ENCODE assay signal across 25 cellular contexts in the genomic region with DNA sequence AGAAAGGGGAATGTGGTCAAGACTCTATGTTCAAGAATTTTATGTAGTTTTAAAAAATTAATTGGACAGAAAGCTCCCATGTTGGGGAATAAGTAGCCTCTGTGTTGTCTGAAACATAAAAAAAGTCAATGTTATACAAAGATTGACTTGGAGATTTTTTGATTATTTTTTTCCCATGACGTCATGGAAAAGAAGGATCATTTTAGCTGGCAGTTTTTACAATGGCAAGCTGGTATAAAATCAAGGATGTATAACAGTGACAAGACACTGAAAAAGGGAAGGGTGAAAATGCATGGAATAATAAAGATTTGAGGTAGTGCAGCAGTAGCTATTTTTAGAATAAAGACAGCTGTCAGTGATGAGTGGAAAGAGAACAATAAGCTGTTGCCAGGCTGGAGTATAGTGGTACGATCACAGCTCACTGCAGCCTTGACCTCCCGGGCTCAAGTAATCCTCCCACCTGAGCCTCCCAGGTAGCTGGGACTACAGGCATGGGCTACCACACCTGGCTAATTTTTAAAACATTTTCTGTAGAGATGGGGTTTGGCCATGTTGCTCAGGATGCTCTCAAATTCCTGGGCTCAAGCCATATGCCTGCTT. TPM values are rescaled to one million over a fixed set of nuclear protein-coding genes. Genes with fewer than 3 reads are reported as not detected.
DNase-seq lines count a peak whose midpoint lies in the region; FAIRE-seq and TF ChIP-seq lines count a peak whose summit lies in the region.
"Had no signal": no experiment of that assay in that cellular context is flagged by ENCODE, and none has a peak within 500 bp of the region (broad histone marks: within the 10 kb centered on the region; RNA-seq: fewer than 3 reads in every experiment).

No MANE protein-coding gene starts in this region.

- H3K4me1 ChIP-seq in Karpas-422 (ENCODE audit: low read length) (peaks cover 44% of the 10 kb centered on the region), astrocyte (ENCODE audit: insufficient read depth, low read length) (no peaks in the 10 kb centered on the region), suprapubic skin (no peaks in the 10 kb centered on the region)
- H3K4me1 ChIP-seq: colonic mucosa had no signal

- no peak for TF ChIP-seq EP300 in suprapubic skin (IDR thresholded peaks at IDR 0.05)

- H3K4me3 Mint-ChIP-seq in astrocyte (ENCODE audit: unreplicated experiment) = no peak overlapping the region
- H3K4me3 Mint-ChIP-seq in nephron = no peak overlapping the region
- H3K4me3 Mint-ChIP-seq: activated CD4-positive, alpha-beta T cell treated with anti-CD3 and anti-CD28 coated beads, Interleukin-2, amount 10 ng/mL, durations not matched to agents 24 days and 14 days; activated naive CD4-positive, alpha-beta T cell treated with anti-CD3 and anti-CD28 coated beads, Interleukin-2, amount 10 ng/mL, durations not matched to agents 7 days and 5 days; neural crest cell had no signal

- H3K36me3 Mint-ChIP-seq in astrocyte (ENCODE audit: low read depth, unreplicated experiment) (no peaks in the 10 kb centered on the region), nephron (ENCODE audit: low read depth) (no peaks in the 10 kb centered on the region)

- no peaks in the 10 kb centered on the region for H3K9me3 Mint-ChIP-seq in astrocyte (ENCODE audit: unreplicated experiment)
- no peaks in the 10 kb centered on the region for H3K9me3 Mint-ChIP-seq in nephron
- H3K9me3 Mint-ChIP-seq: activated CD4-positive, alpha-beta T cell treated with anti-CD3 and anti-CD28 coated beads, Interleukin-2, amount 10 ng/mL, durations not matched to agents 24 days and 14 days; activated naive CD4-positive, alpha-beta T cell treated with anti-CD3 and anti-CD28 coated beads, Interleukin-2, amount 10 ng/mL, durations not matched to agents 7 days and 5 days; neural crest cell had no signal

- H3K9me2 ChIP-seq in Karpas-422 (replicated peaks; ENCODE audit: insufficient read depth, low read length) = no peaks in the 10 kb centered on the region

- H3K9me3 ChIP-seq in Karpas-422 (ENCODE audit: low read length) (no peaks in the 10 kb centered on the region), astrocyte (ENCODE audit: insufficient read depth, low read depth, low read length) (no peaks in the 10 kb centered on the region), suprapubic skin (no peaks in the 10 kb centered on the region)
- H3K9me3 ChIP-seq: A549, body of pancreas, colonic mucosa, stomach had no signal

- H3K27me3 ChIP-seq in Karpas-422 (ENCODE audit: low read length) (no peaks in the 10 kb centered on the region), astrocyte (ENCODE audit: insufficient read depth, low read length) (no peaks in the 10 kb centered on the region), suprapubic skin (no peaks in the 10 kb centered on the region)
- H3K27me3 ChIP-seq: body of pancreas, colonic mucosa, stomach had no signal

- H3K79me2 ChIP-seq in Karpas-422 (ENCODE audit: low read length) (peaks cover 80% of the 10 kb centered on the region), astrocyte (ENCODE audit: insufficient read depth, low read length) (peaks cover 35% of the 10 kb centered on the region)

- H3K4me1 Mint-ChIP-seq in astrocyte (ENCODE audit: low read depth, unreplicated experiment) = peaks cover 12% of the 10 kb centered on the region
- peaks cover 13% of the 10 kb centered on the region for H3K4me1 Mint-ChIP-seq in nephron

- DNase-seq in NCI-H748 (lab: John Stamatoyannopoulos, UW; ENCODE audit: unreplicated experiment) (peak; percentile 17), NCI-H748 treated with DMSO at 0.1 percent for 48 hours (lab: John Stamatoyannopoulos, UW) (no peak), Karpas-422 (no peak), astrocyte (ENCODE audit: low read depth) (no peak), HuH-7.5 (ENCODE audit: low spot score) (no peak), suprapubic skin (ENCODE audit: low spot score in 2 of 2) (no peak), NCI-H2081 (lab: John Stamatoyannopoulos, UW) (no peak)
- DNase-seq: activated CD4-positive, alpha-beta T cell treated with anti-CD3 and anti-CD28 coated beads, Interleukin-2, amount 10 ng/mL, durations not matched to agents 24 days and 14 days; activated naive CD4-positive, alpha-beta T cell treated with anti-CD3 and anti-CD28 coated beads, Interleukin-2, amount 10 ng/mL, durations not matched to agents 7 days and 5 days; activated T-cell treated with anti-CD3 and anti-CD28 coated beads for 4 hours; body of pancreas; C1 segment of cervical spinal cord; colonic mucosa; foreskin fibroblast; GF-D8; H7; kidney; NCI-H1694; NCI-H524; OCI-M1; Right ventricle myocardium superior; stomach had no signal

- H3K4me2 ChIP-seq in Karpas-422 (ENCODE audit: low read depth, low read length, poor library complexity, severe bottlenecking) = no peak overlapping the region
- H3K4me2 ChIP-seq in astrocyte (ENCODE audit: low read length) = no peak overlapping the region
- H3K4me2 ChIP-seq: A549 had no signal

- H3K4me3 ChIP-seq in Karpas-422 (ENCODE audit: low read length) (no peak overlapping the region), astrocyte (ENCODE audit: insufficient read depth, low read depth, low read length) (no peak overlapping the region), suprapubic skin (no peak overlapping the region)
- H3K4me3 ChIP-seq: A549, body of pancreas, colonic mucosa, stomach had no signal

- H3K27ac ChIP-seq in Karpas-422 (ENCODE audit: low read length) (0 out of 2 replicates have a peak overlapping the region, but pooled peaks have one; percentile 8), astrocyte (ENCODE audit: low read depth, low read length) (no peak overlapping the region), suprapubic skin (no peak overlapping the region)
- H3K27ac ChIP-seq: A549, body of pancreas, colonic mucosa, stomach had no signal

- FAIRE-seq in astrocyte (lab: Jason Lieb, UNC) = no peak
- FAIRE-seq: A549, kidney had no signal

- TF ChIP-seq POLR2A in suprapubic skin (IDR thresholded peaks at IDR 0.05) = no peak

- H2AFZ ChIP-seq in Karpas-422 (ENCODE audit: low read length) = no peak overlapping the region
- no peak overlapping the region for H2AFZ ChIP-seq in astrocyte (ENCODE audit: low read depth, low read length)

- H3K36me3 ChIP-seq in Karpas-422 (ENCODE audit: insufficient read depth, low read length) = 0 out of 2 replicates have a peak, but pooled peaks cover 5% of the 10 kb centered on the region
- no peaks in the 10 kb centered on the region for H3K36me3 ChIP-seq in astrocyte (ENCODE audit: insufficient read depth, low read length)
- no peaks in the 10 kb centered on the region for H3K36me3 ChIP-seq in suprapubic skin
- H3K36me3 ChIP-seq: colonic mucosa, stomach had no signal

- no peak for TF ChIP-seq CTCF in astrocyte (IDR thresholded peaks at IDR 0.05; ENCODE audit: insufficient read depth, low read depth, low read length)
- TF ChIP-seq CTCF in nephron (IDR thresholded peaks at IDR 0.05; ENCODE audit: unreplicated experiment in 3 of 3) = no peak
- no peak for TF ChIP-seq CTCF in suprapubic skin (IDR thresholded peaks at IDR 0.05)

- H3K9ac ChIP-seq in Karpas-422 (ENCODE audit: low read length) (no peak overlapping the region), astrocyte (ENCODE audit: low read length) (no peak overlapping the region)

- H3K27me3 Mint-ChIP-seq in astrocyte (ENCODE audit: low read depth, unreplicated experiment) = no peaks in the 10 kb centered on the region
- H3K27me3 Mint-ChIP-seq in nephron (ENCODE audit: low read depth) = no peaks in the 10 kb centered on the region
- H3K27me3 Mint-ChIP-seq: activated CD4-positive, alpha-beta T cell treated with anti-CD3 and anti-CD28 coated beads, Interleukin-2, amount 10 ng/mL, durations not matched to agents 24 days and 14 days; activated naive CD4-positive, alpha-beta T cell treated with anti-CD3 and anti-CD28 coated beads, Interleukin-2, amount 10 ng/mL, durations not matched to agents 7 days and 5 days had no signal

- H4K20me1 ChIP-seq in Karpas-422 (ENCODE audit: insufficient read depth, low read depth, low read length) (no peaks in the 10 kb centered on the region; the same call in 1 of the 2 replicates), astrocyte (ENCODE audit: insufficient read depth, low read length) (peaks cover 17% of the 10 kb centered on the region)

- WGBS in suprapubic skin = 58% methylated on average over 3 of the region's 3 CpGs

- H3K27ac Mint-ChIP-seq in astrocyte (ENCODE audit: unreplicated experiment) (peak overlapping the region; percentile 16), nephron (peak overlapping the region in 2 of 3 experiments; percentile 26 to 33)
- H3K27ac Mint-ChIP-seq: activated CD4-positive, alpha-beta T cell treated with anti-CD3 and anti-CD28 coated beads, Interleukin-2, amount 10 ng/mL, durations not matched to agents 24 days and 14 days; activated naive CD4-positive, alpha-beta T cell treated with anti-CD3 and anti-CD28 coated beads, Interleukin-2, amount 10 ng/mL, durations not matched to agents 7 days and 5 days had no signal

RNA-seq across cellular contexts. Expression of gene SLC39A10, which starts 9.2 kb away (rescaled TPM):
- total RNA-seq in Karpas-422 (2014; rRNA removed; shearing (Covaris generic); ENCODE audit: low replicate concordance) = 55.1 and 112 TPM in 2 replicates
- total RNA-seq in astrocyte = 90.2 and 96.2 TPM in 2 replicates
- 10 to 100 TPM; 14.1 to 20.3 (median 16.5) TPM for total RNA-seq in suprapubic skin
